ENCODE assay signal across 8 cellular contexts in the genomic region with DNA sequence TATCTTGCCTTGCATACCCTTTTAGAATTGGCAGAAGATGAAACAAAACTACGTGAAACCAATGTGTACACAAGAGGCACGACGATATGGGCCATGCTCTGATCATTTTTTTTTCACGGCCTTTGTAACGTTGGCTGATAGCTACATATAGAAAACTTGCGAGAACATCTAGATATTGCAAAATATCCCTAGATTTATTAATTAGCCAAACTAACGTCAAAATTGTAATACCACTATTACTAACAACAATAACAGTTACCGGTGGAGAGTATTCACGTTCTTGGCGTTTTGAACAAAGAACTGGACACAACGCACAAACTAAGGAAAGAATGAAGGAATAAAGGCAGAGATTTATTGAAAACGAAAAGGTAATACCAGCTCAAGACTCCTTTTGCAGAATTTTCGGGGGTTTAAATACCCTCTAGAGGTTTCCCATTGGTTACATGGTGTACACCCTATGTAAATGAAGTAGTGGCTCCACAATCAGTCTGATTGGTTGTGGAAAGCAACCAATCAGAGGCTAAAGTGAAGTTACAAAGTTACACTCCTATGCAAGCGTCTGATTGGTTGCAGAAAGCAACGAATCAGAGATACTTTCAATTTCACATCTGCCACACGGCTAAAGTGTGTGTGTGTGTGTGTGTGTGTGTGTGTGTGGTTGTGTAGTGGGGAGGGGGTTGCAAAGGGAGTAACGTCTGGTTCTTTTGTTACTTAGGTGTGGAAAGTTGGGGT. TPM values are rescaled to one million over a fixed set of nuclear protein-coding genes. Genes with fewer than 3 reads are reported as not detected.
DNase-seq lines count a peak whose midpoint lies in the region; ATAC-seq and TF ChIP-seq lines count a peak whose summit lies in the region.

No MANE protein-coding gene starts in this region.

- peak overlapping the region; percentile 99 for H3K4me3 ChIP-seq in CD4-positive, CD25-positive, alpha-beta regulatory T cell (ENCODE audit: low read depth, low read length)

- DNase-seq in CD4-positive, CD25-positive, alpha-beta regulatory T cell: peak in 2 of 3 donors; percentile 37 to 64
- DNase-seq in HT1080 (ENCODE audit: low read depth) (peak; percentile 89), RWPE1 (ENCODE audit: low spot score) (no peak), endothelial cell (ENCODE audit: low spot score) (peak; percentile 26), neural crest cell (ENCODE audit: low read depth, low spot score) (no peak), dedifferentiated amniotic fluid mesenchymal stem cell (ENCODE audit: extremely low spot score) (no peak), epidermal melanocyte (ENCODE audit: insufficient read length, low spot score) (no peak)

- H3K27me3 Mint-ChIP-seq in CD4-positive, CD25-positive, alpha-beta regulatory T cell: peaks cover 4% of the 10 kb centered on the region
- peaks cover 3% of the 10 kb centered on the region for H3K27me3 Mint-ChIP-seq in endothelial cell (ENCODE audit: unreplicated experiment)
- peaks cover 3% of the 10 kb centered on the region for H3K27me3 Mint-ChIP-seq in neural crest cell (ENCODE audit: low read depth)

- peaks cover 4% of the 10 kb centered on the region for H3K36me3 ChIP-seq in CD4-positive, CD25-positive, alpha-beta regulatory T cell (ENCODE audit: control insufficient read depth, insufficient read depth, low read length)

- H3K27me3 ChIP-seq in CD4-positive, CD25-positive, alpha-beta regulatory T cell (ENCODE audit: control insufficient read depth, insufficient read depth, low read length): no peaks in the 10 kb centered on the region

- H3K9me3 ChIP-seq in CD4-positive, CD25-positive, alpha-beta regulatory T cell (ENCODE audit: control insufficient read depth in 2 of 2, low read length in 2 of 2): no peaks in the 10 kb centered on the region

- peak overlapping the region; percentile 91 for H3K27ac ChIP-seq in CD4-positive, CD25-positive, alpha-beta regulatory T cell (ENCODE audit: insufficient read depth, low read length, poor library complexity, severe bottlenecking)
- H3K27ac ChIP-seq in RWPE1: peak overlapping the region; percentile 87; the same call in 1 of the 2 replicates

- TF ChIP-seq CTCF in RWPE1 (conservative IDR thresholded peaks at IDR 0.05; ENCODE audit: low read depth): no peak
- no peak for TF ChIP-seq CTCF in endothelial cell (IDR thresholded peaks at IDR 0.05; ENCODE audit: unreplicated experiment)
- TF ChIP-seq CTCF in neural crest cell (conservative IDR thresholded peaks at IDR 0.05): no peak

- H3K9me3 Mint-ChIP-seq in CD4-positive, CD25-positive, alpha-beta regulatory T cell: peaks cover 0 to 2% (median 0%) of the 10 kb centered on the region in 7 donors
- no peaks in the 10 kb centered on the region for H3K9me3 Mint-ChIP-seq in endothelial cell (ENCODE audit: unreplicated experiment)
- peaks cover 6% of the 10 kb centered on the region for H3K9me3 Mint-ChIP-seq in neural crest cell

- POLR2A ChIA-PET in RWPE1 (lab: Yijun Ruan, JAX; ENCODE audit: low non-redundant PET): no interaction called here

- no peak for ATAC-seq in CD4-positive, CD25-positive, alpha-beta regulatory T cell (ENCODE audit: low read depth in 2 of 2)
- ATAC-seq in HG03457 (IDR thresholded peaks at IDR 0.05; ENCODE audit: unreplicated experiment): no peak

- peaks cover 26% of the 10 kb centered on the region for H3K4me1 ChIP-seq in CD4-positive, CD25-positive, alpha-beta regulatory T cell (ENCODE audit: control insufficient read depth, insufficient read depth, low read length, poor library complexity, severe bottlenecking)

- peaks cover 11 to 48% (median 32%) of the 10 kb centered on the region in 4 donors for H3K4me1 Mint-ChIP-seq in CD4-positive, CD25-positive, alpha-beta regulatory T cell
- H3K4me1 Mint-ChIP-seq in endothelial cell (ENCODE audit: unreplicated experiment): peaks cover 21% of the 10 kb centered on the region
- H3K4me1 Mint-ChIP-seq in neural crest cell: peaks cover 32% of the 10 kb centered on the region

- CTCF ChIA-PET in RWPE1 (lab: Yijun Ruan, JAX): no interaction called here

- peaks cover under 1% of the 10 kb centered on the region for H3K36me3 Mint-ChIP-seq in CD4-positive, CD25-positive, alpha-beta regulatory T cell
- H3K36me3 Mint-ChIP-seq in endothelial cell (ENCODE audit: low read depth, unreplicated experiment) (peaks cover under 1% of the 10 kb centered on the region), neural crest cell (ENCODE audit: low read depth) (peaks cover 4% of the 10 kb centered on the region)

- H3K4me3 Mint-ChIP-seq in CD4-positive, CD25-positive, alpha-beta regulatory T cell: peak overlapping the region; percentile 86 to 98 (median 94)
- H3K4me3 Mint-ChIP-seq in endothelial cell (ENCODE audit: unreplicated experiment): peak overlapping the region; percentile 93
- peak overlapping the region; percentile 99 for H3K4me3 Mint-ChIP-seq in neural crest cell

- peak overlapping the region in 2 of 3 donors; percentile 95 to 98 for H3K27ac Mint-ChIP-seq in CD4-positive, CD25-positive, alpha-beta regulatory T cell
- peak overlapping the region; percentile 92 for H3K27ac Mint-ChIP-seq in endothelial cell (ENCODE audit: unreplicated experiment)
- H3K27ac Mint-ChIP-seq in neural crest cell (ENCODE audit: unreplicated experiment): no peak overlapping the region

RNA-seq across cellular contexts. Expression of gene GTF2B, which starts 0.9 kb away (rescaled TPM):
- 73.6 TPM for total RNA-seq in CD4-positive, CD25-positive, alpha-beta regulatory T cell
- 10 to 100 TPM; 66.0 to 89.4 (median 76.0) TPM for polyA plus RNA-seq in CD4-positive, CD25-positive, alpha-beta regulatory T cell
- total RNA-seq in HT1080 (2014; rRNA removed; shearing (Covaris generic)): 52.9 and 58.4 TPM in 2 replicates
- polyA plus RNA-seq in HT1080 (2015; cell fraction: cytosol; rRNA removed): 36.3 and 39.4 TPM in 2 replicates
- polyA plus RNA-seq in HT1080 (2015; cell fraction: nucleus; rRNA removed): 42.5 and 55.4 TPM in 2 replicates
- total RNA-seq in endothelial cell (ENCODE audit: unreplicated experiment) (25.6 TPM), neural crest cell (22.4 and 26.7 TPM in 2 replicates)

Comparison
In these comparisons a context has a peak if more than half of its experiments do, and no peak if none do; other contexts are left out.
1. DNase-seq: peak in CD4-positive, CD25-positive, alpha-beta regulatory T cell (2 of 3), HT1080 (single experiment) and endothelial cell (single experiment); none in RWPE1 (single experiment), neural crest cell (single experiment), dedifferentiated amniotic fluid mesenchymal stem cell (single experiment) and epidermal melanocyte (single experiment).
2. Peak in every context shown above with its lines, with median percentiles within 50 percentile points of each other: H3K4me3 Mint-ChIP-seq.